Comparison of ENCODE assay signal across 1 cellular context in the genomic region with DNA sequence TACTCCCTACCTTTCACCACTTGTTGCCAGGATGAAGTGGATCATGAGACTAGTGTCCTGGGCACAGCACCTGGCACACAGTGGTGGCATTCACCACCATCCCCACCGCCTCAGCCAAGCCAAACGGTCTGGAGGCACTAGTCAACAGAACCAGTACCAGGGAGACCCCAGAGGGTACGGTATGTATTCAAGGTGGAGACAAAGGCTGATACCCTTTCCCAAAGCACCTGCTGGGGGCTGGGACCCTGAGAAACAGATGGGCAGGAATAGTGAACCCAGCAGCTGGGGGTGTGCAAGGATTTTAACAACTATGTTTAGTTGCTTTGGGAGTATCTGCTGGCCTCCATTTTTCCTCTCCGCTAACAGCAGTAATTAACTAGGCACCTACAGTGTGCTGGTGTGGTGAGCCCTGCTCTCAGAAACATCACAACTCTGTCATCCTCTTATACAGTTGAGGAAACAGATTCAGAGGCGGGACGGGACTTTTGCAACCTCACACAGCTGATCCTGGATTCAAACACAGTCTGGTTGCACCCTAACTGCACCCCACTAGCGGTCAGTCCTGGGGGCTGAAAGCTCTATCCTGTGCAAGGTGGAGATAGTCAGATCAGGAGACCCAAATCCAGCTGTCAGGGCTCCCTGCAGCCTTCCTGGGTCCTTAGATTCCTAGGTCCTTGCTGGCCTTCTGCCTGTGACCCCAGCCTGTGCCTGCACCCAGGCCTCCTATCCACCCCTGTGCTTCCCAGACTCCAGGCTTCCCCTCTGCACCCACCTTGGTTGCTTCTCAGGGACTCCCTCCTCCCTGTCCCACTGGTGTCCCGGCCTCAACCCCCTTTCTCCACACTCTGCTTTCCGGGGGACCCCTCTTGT.
TF ChIP-seq lines count a peak whose summit lies in the region.

No MANE protein-coding gene starts in this region.

TF ChIP-seq in IMR-90, 13 proteins besides CTCF, POLR2A, EP300 and RAD21 (continued from another document):
- TF ChIP-seq, protein P1, sequence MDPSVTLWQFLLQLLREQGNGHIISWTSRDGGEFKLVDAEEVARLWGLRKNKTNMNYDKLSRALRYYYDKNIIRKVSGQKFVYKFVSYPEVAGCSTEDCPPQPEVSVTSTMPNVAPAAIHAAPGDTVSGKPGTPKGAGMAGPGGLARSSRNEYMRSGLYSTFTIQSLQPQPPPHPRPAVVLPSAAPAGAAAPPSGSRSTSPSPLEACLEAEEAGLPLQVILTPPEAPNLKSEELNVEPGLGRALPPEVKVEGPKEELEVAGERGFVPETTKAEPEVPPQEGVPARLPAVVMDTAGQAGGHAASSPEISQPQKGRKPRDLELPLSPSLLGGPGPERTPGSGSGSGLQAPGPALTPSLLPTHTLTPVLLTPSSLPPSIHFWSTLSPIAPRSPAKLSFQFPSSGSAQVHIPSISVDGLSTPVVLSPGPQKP (IDR thresholded peaks at IDR 0.05; ENCODE audit: borderline replicate concordance, low read depth, low read length): no peak
